ENCODE assay signal across 9 cellular contexts in the genomic region with DNA sequence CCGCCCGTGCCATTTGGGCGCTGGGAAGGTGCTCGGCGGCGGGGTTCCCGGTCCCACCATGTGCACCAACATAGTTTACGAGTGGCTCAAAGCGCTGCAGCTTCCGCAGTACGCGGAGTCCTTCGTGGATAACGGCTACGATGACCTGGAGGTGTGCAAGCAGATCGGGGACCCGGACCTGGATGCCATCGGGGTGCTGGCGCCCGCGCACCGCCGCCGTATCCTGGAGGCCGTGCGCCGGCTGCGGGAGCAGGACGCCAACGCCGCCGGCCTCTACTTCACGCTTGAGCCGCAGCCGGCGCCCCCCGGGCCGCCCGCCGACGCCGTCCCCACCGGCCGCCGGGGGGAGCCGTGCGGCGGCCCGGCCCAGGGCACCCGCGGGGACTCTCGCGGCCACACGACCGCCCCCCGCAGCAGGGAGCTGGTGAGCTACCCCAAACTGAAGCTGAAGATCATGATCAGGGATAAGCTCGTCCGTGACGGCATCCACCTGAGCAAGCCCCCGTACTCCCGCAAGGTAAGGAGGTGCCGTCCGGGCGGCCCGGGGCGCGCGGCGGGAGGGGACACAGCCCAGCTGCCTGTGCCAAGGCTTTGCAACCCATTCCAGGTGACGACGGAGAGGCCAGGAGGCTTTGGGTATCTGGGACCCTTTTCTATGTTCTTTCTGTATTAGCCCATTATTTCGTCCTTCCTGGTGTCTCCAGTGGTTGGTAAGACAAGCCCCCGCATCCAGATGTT. TPM values are rescaled to one million over a fixed set of nuclear protein-coding genes. Genes with fewer than 3 reads are reported as not detected.
A peak's percentile ranks its signal among the peaks of the same experiment; 100 is the strongest.
DNase-seq lines count a peak whose midpoint lies in the region; ATAC-seq lines count a peak whose summit lies in the region.
"Had no signal": no experiment of that assay in that cellular context is flagged by ENCODE, and none has a peak within 500 bp of the region (broad histone marks: within the 10 kb centered on the region; RNA-seq: fewer than 3 reads in every experiment).

No MANE protein-coding gene starts in this region.

- H3K27ac ChIP-seq in duodenal mucosa (ENCODE audit: low read depth, low read length): no peak overlapping the region
- H3K27ac ChIP-seq in mucosa of rectum (ENCODE audit: low read depth in 2 of 2, low read length in 2 of 2): peak overlapping the region; percentile 30 to 71

- H3K36me3 ChIP-seq in duodenal mucosa (ENCODE audit: control insufficient read depth in 1 of 2, insufficient read depth in 2 of 2, low read length in 2 of 2) (no peaks in the 10 kb centered on the region), mucosa of rectum (ENCODE audit: control insufficient read depth in 2 of 2, insufficient read depth in 2 of 2, low read length in 2 of 2) (no peaks in the 10 kb centered on the region)

- peak overlapping the region in 1 of 3 donors; percentile 68 for H3K27ac Mint-ChIP-seq in IgD-negative memory B cell

- H3K36me3 Mint-ChIP-seq in IgD-negative memory B cell: peaks cover 1% of the 10 kb centered on the region

- peaks cover 9 to 15% (median 14%) of the 10 kb centered on the region in 3 donors for H3K4me1 Mint-ChIP-seq in IgD-negative memory B cell

- H3K4me3 Mint-ChIP-seq in IgD-negative memory B cell: peak overlapping the region in 3 of 4 donors; percentile 69 to 94 (median 91)

- ATAC-seq in GM21515 (IDR thresholded peaks at IDR 0.05; ENCODE audit: unreplicated experiment): no peak

- peak overlapping the region; percentile 15 to 27 for H3K9ac ChIP-seq in duodenal mucosa (ENCODE audit: low read depth in 1 of 2, low read length in 2 of 2)
- H3K9ac ChIP-seq in mucosa of rectum (ENCODE audit: low read depth in 1 of 2, low read length in 2 of 2): peak overlapping the region; percentile 24 to 57

- H3K9me3 Mint-ChIP-seq in IgD-negative memory B cell: peaks cover 0 to 3% (median 0%) of the 10 kb centered on the region in 3 donors

- H3K9me3 ChIP-seq in duodenal mucosa (ENCODE audit: control insufficient read depth in 1 of 2, low read length in 2 of 2) (no peaks in the 10 kb centered on the region), mucosa of rectum (ENCODE audit: control insufficient read depth in 2 of 2, low read length in 2 of 2) (no peaks in the 10 kb centered on the region)

- H3K4me3 ChIP-seq in duodenal mucosa (ENCODE audit: low read depth in 1 of 2, low read length in 2 of 2) (peak overlapping the region; percentile 75 to 79), mucosa of rectum (ENCODE audit: low read length in 2 of 2) (peak overlapping the region; percentile 81 to 83)

- peaks cover 0 to 7% of the 10 kb centered on the region in 2 donors for H3K27me3 ChIP-seq in duodenal mucosa (ENCODE audit: control insufficient read depth in 1 of 2, insufficient read depth in 2 of 2, low read length in 2 of 2)
- H3K27me3 ChIP-seq in mucosa of rectum (ENCODE audit: control insufficient read depth in 2 of 2, insufficient read depth in 2 of 2, low read length in 2 of 2): no peaks in the 10 kb centered on the region

- H3K27me3 Mint-ChIP-seq in IgD-negative memory B cell: peaks cover 42% of the 10 kb centered on the region

- peaks cover 4 to 13% of the 10 kb centered on the region in 2 donors for H3K4me1 ChIP-seq in duodenal mucosa (ENCODE audit: control insufficient read depth in 1 of 2, insufficient read depth in 2 of 2, low read length in 2 of 2)
- H3K4me1 ChIP-seq in mucosa of rectum (ENCODE audit: control insufficient read depth in 2 of 2, insufficient read depth in 2 of 2, low read length in 2 of 2): peaks cover 12% of the 10 kb centered on the region in 2 donors

- DNase-seq in NCI-H510A treated with DMSO at 0.1 percent for 48 hours (lab: John Stamatoyannopoulos, UW): peak; percentile 32
- no peak for DNase-seq in NCI-H510A (lab: John Stamatoyannopoulos, UW)
- no peak for DNase-seq in NCI-H2029 (lab: John Stamatoyannopoulos, UW)
- no peak for DNase-seq in activated CD4-positive, CD25-positive, alpha-beta regulatory T cell (lab: John Stamatoyannopoulos, UW)
- DNase-seq: DND-41 had no signal

RNA-seq across cellular contexts. Expression of gene SAMD5, which starts 0.6 kb away (rescaled TPM):
- polyA plus RNA-seq in IgD-negative memory B cell: not detected
